In the genomic region with DNA sequence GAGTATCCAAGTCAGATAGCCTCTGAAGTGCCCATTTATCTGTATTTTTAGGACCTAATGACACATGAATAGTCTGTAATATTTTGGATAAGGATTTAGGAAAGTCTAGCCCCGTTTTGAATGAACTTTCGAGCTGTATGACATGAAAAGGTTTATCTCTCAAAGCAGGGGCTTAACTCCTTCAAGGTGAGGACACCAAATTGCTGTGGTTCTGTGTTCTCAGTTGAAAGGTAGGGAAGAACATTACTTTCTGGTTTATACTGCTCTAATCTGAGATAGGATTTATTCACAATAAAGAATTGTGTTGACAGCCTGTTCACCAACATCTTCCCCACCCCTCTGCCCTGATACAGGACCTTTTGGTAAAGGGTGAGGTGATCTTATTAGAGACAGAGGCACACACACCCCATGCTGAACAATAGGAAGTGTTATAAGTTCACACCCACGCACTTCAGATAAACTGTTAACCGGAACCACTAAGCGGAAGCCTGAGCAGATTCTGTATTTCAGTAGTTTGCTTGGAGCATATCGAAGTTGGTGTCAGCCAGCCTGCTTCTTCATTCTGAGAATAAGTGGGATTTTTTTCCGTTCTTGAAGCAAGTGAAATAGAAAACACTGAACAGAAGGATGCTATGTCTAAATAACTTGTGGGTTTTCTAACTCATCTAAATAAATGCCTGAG, we compare ENCODE assay signal across 1 cellular context.
TF ChIP-seq lines count a peak whose summit lies in the region.

No MANE protein-coding gene starts in this region.

TF ChIP-seq in GM23338, 12 proteins besides CTCF, POLR2A, EP300 and RAD21 (continued from another document):
- TF ChIP-seq, protein P1, sequence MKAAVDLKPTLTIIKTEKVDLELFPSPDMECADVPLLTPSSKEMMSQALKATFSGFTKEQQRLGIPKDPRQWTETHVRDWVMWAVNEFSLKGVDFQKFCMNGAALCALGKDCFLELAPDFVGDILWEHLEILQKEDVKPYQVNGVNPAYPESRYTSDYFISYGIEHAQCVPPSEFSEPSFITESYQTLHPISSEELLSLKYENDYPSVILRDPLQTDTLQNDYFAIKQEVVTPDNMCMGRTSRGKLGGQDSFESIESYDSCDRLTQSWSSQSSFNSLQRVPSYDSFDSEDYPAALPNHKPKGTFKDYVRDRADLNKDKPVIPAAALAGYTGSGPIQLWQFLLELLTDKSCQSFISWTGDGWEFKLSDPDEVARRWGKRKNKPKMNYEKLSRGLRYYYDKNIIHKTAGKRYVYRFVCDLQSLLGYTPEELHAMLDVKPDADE (IDR thresholded peaks at IDR 0.05), result no peak
- no peak for TF ChIP-seq EZH2 (IDR thresholded peaks at IDR 0.05; ENCODE audit: low read depth, unreplicated experiment)
- no peak for TF ChIP-seq ZNF331 (CRISPR knock-in tag; IDR thresholded peaks at IDR 0.05; ENCODE audit: low read depth)
- TF ChIP-seq JUNB (IDR thresholded peaks at IDR 0.05; ENCODE audit: unreplicated experiment), result no peak
- TF ChIP-seq CREB1 (CRISPR knock-in tag; IDR thresholded peaks at IDR 0.05; ENCODE audit: low read depth), result no peak
- TF ChIP-seq STAT1 (IDR thresholded peaks at IDR 0.05; ENCODE audit: unreplicated experiment), result no peak
TF ChIP-seq in GM23338: peak in this region for 0.
